11 cellular contexts compared by ENCODE assay signal in the genomic region with DNA sequence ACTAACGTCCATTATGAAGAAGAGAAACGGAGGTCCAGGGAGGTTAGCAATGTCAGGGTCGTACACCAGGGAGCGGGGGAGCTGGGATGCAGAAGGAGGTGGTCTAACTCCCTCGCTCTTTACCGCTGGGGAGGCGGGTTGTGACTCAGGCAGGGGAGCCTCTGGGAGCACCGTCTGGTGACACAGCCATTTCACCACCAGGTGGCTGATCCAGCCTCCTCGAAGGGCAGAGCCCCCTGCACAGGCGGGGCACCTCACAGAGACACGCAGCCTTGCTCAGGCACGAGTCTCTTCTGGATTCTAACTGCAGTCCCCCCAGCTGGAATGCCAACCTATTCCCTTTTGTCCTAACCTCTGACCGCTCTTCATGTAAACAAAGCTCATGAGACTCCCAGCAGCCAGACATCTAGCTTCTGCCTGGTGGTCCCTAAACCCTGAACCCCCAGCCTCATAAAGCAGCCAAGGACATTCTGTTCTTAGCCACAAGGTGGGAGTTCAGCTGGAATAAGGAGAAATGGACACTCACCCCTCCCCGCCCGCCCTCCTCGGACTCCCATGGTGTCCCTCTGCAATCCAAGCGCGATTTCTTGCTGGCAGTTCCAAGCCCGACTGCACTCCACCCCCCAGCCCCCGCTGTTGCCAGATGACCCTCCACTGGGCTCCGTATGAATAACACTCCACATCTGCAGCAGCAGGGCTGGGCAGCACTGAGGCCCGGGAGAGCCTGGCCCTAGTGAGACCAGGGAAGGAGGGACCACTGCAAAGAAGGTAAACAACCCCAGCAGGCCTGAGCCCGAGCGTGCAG.
DNase-seq lines count a peak whose midpoint lies in the region; ATAC-seq and TF ChIP-seq lines count a peak whose summit lies in the region.
"Had no signal": no experiment of that assay in that cellular context is flagged by ENCODE, and none has a peak within 500 bp of the region (broad histone marks: within the 10 kb centered on the region; RNA-seq: fewer than 3 reads in every experiment).

No MANE protein-coding gene starts in this region.

- TF ChIP-seq CTCF in OCI-LY3 (IDR thresholded peaks at IDR 0.05; ENCODE audit: low read depth, low read length), result peak; percentile 11; the same call in 1 of the 2 replicates

- H3K4me1 ChIP-seq in OCI-LY3 (ENCODE audit: low read length), result no peaks in the 10 kb centered on the region

- H3K27ac ChIP-seq in OCI-LY3 (ENCODE audit: low read length), result no peak overlapping the region

- no peak for ATAC-seq in GM18909 (IDR thresholded peaks at IDR 0.05; ENCODE audit: poor library complexity, unreplicated experiment)
- no peak for ATAC-seq in HG03097 (IDR thresholded peaks at IDR 0.05; ENCODE audit: low FRiP score, unreplicated experiment)

- peak; percentile 13 for DNase-seq in DMS79 (lab: John Stamatoyannopoulos, UW)
- peak; percentile 62 for DNase-seq in globus pallidus (ENCODE audit: low spot score)
- peak; percentile 37 for DNase-seq in pons (ENCODE audit: low spot score)
- DNase-seq in kidney glomerular epithelial cell (lab: John Stamatoyannopoulos, UW), result no peak
- DNase-seq in NCI-H226, result no peak
- DNase-seq: activated CD4-positive, alpha-beta T cell treated with anti-CD3 and anti-CD28 coated beads, Interleukin-2, amount 50 U/mL, for 4 hours; GF-D8; NCI-H1048 had no signal

- no peak overlapping the region for H3K4me3 ChIP-seq in OCI-LY3 (ENCODE audit: low read length)

- no peaks in the 10 kb centered on the region; the same call in 1 of the 2 replicates for H3K27me3 ChIP-seq in OCI-LY3 (ENCODE audit: low read depth, low read length)

- peaks cover 4% of the 10 kb centered on the region; the same call in 1 of the 2 replicates for H4K20me1 ChIP-seq in OCI-LY3 (ENCODE audit: insufficient read depth, low read length)

- H2AFZ ChIP-seq in OCI-LY3 (ENCODE audit: low read depth, low read length), result no peak overlapping the region

- H3K79me2 ChIP-seq in OCI-LY3 (ENCODE audit: low read length), result no peaks in the 10 kb centered on the region

- no peaks in the 10 kb centered on the region for H3K36me3 ChIP-seq in OCI-LY3 (replicated peaks; ENCODE audit: low read depth, low read length)

- no peak overlapping the region for H3K9ac ChIP-seq in OCI-LY3 (ENCODE audit: low read length)

- H3K4me2 ChIP-seq in OCI-LY3 (ENCODE audit: low read length), result no peak overlapping the region

- no peaks in the 10 kb centered on the region for H3K9me3 ChIP-seq in OCI-LY3 (ENCODE audit: insufficient read depth, low read length)

Comparison
In these comparisons a context has a peak if more than half of its experiments do, and no peak if none do; other contexts are left out.
1. DNase-seq: peak in DMS79 (single experiment), globus pallidus (single experiment) and pons (single experiment); none in kidney glomerular epithelial cell (single experiment) and NCI-H226 (single experiment).